ENCODE assay signal across 6 cellular contexts in genomic region chr11:126367806-126368205, GRCh38. TPM values are rescaled to one million over a fixed set of nuclear protein-coding genes. Genes with fewer than 3 reads are reported as not detected.
DNase-seq lines count a peak whose midpoint lies in the region; ATAC-seq and TF ChIP-seq lines count a peak whose summit lies in the region.
"Not testable (repeated sequence)": the region's sequence is repeated elsewhere in the genome, so short reads cannot be mapped to it uniquely, and the experiment has no call there.

No MANE protein-coding gene starts in this region.

- ATAC-seq in left ventricle myocardium superior, lower lobe of right lung: not testable (repeated sequence)

- H3K36me3 ChIP-seq in esophagus (ENCODE audit: control insufficient read depth in 2 of 2, insufficient read depth in 2 of 2, low read length in 1 of 2); lower lobe of right lung; neutrophil: not testable (repeated sequence)

- peaks cover 5 to 27% of the 10 kb centered on the region in 2 donors for H3K4me1 ChIP-seq in esophagus (ENCODE audit: control insufficient read depth in 2 of 2, insufficient read depth in 2 of 2, low read length in 1 of 2)
- H3K4me1 ChIP-seq in lower lobe of right lung, result peaks cover 24% of the 10 kb centered on the region
- H3K4me1 ChIP-seq in neutrophil (ENCODE audit: control insufficient read depth in 1 of 2, insufficient read depth in 1 of 2, low read depth in 1 of 2, low read length in 1 of 2), result peaks cover 43 to 49% of the 10 kb centered on the region in 2 experiments

- WGBS in esophagus, 2 donors, result 97 to 98% methylated on average over 5 of the region's 5 CpGs

- not testable (repeated sequence) for H3K4me3 ChIP-seq in HL-60 (replicated peaks; ENCODE audit: insufficient read depth, low read length); esophagus (ENCODE audit: low read depth in 1 of 2, low read length in 2 of 2); lower lobe of right lung
- peak overlapping the region in 1 of 2 experiments; percentile 49 for H3K4me3 ChIP-seq in neutrophil (ENCODE audit: low read depth in 1 of 2, low read length in 1 of 2)

- not testable (repeated sequence) for H3K27me3 ChIP-seq in HL-60 (ENCODE audit: insufficient read depth, poor library complexity, severe bottlenecking); esophagus (ENCODE audit: control insufficient read depth in 1 of 2, insufficient read depth in 2 of 2, low read length in 2 of 2); lower lobe of right lung (ENCODE audit: low read depth); neutrophil

- H3K9me3 ChIP-seq in esophagus (ENCODE audit: control insufficient read depth in 2 of 2, insufficient read depth in 1 of 2, low read depth in 1 of 2, low read length in 1 of 2); lower lobe of right lung; neutrophil: not testable (repeated sequence)

- H3K27ac ChIP-seq in HL-60 (replicated peaks) (peak overlapping the region; percentile 64; the same call in 1 of the 2 replicates), VCaP (peak overlapping the region; percentile 51), esophagus (ENCODE audit: low read depth in 2 of 2, low read length in 1 of 2) (peak overlapping the region; percentile 56 to 83), lower lobe of right lung (peak overlapping the region; percentile 71), neutrophil (peak overlapping the region; percentile 87)

- intact Hi-C loops in left ventricle myocardium superior (cut with micrococcal nuclease); lower lobe of right lung (cut with DNase I): not testable (repeated sequence)

- TF ChIP-seq CTCF in HL-60 (IDR thresholded peaks at IDR 0.05; ENCODE audit: insufficient read depth, low read length); VCaP (conservative IDR thresholded peaks at IDR 0.05); lower lobe of right lung (IDR thresholded peaks at IDR 0.05); neutrophil (IDR thresholded peaks at IDR 0.05): not testable (repeated sequence)

- DNase-seq in HL-60 (ENCODE audit: low read depth in 1 of 2, low spot score in 1 of 2); lower lobe of right lung: not testable (repeated sequence)
- peak; percentile 22 for DNase-seq in left ventricle myocardium superior

RNA-seq across cellular contexts. Expression of gene ST3GAL4, which starts 12.3 kb away (rescaled TPM):
- 100 to 1,000 TPM in 1 of 2 donors, 10 to 100 TPM in 1; 78.9 to 107 TPM for polyA plus RNA-seq in esophagus
- 45.4 TPM for total RNA-seq in left ventricle myocardium superior
- 26.2 TPM for total RNA-seq in lower lobe of right lung
